In the genomic region with DNA sequence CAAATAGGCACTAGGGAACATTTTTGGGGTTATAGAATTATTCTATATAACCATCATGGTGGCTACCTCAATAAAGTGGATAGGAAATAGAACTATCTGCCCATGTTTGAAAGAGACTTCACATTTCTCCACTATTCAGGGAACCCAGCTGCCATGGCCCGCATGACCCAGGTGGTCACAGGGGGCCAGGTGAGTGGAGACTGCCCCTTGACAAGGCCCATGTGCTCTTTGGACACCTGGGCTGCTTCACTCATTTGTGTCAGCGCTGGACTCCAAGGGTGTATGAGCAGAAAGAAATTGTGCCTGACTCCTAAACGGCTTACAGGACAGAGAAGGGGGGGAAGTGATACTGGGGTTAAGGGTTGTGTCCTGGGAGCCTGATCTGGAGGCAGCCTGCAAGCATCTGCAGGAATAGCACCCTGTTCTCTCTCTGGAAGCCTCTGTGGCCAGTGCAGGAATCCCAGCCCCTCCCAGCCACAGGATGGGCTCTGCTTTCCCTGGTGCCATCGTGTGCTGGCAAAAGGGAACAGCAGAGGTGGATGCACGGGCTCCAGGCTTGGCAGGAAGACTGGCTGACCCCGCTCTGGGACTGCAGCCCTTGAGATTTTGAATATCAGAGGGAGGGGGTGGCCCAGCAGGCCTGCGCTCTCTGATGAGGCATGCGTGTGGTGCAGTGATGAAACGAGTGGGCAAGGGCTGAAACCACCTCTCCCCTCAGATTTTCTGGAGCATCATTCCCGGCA, we compare ENCODE assay signal across 16 cellular contexts. TPM values are rescaled to one million over a fixed set of nuclear protein-coding genes. Genes with fewer than 3 reads are reported as not detected.
A peak's percentile ranks its signal among the peaks of the same experiment; 100 is the strongest.
DNase-seq lines count a peak whose midpoint lies in the region; ATAC-seq and TF ChIP-seq lines count a peak whose summit lies in the region.
"Had no signal": no experiment of that assay in that cellular context is flagged by ENCODE, and none has a peak within 500 bp of the region (broad histone marks: within the 10 kb centered on the region; RNA-seq: fewer than 3 reads in every experiment).

No MANE protein-coding gene starts in this region.

- H3K27ac ChIP-seq in right atrium auricular region, result no peak overlapping the region
- no peak overlapping the region for H3K27ac ChIP-seq in trophoblast cell (ENCODE audit: low read depth, low read length)
- H3K27ac ChIP-seq in ovary, result no peak overlapping the region
- H3K27ac ChIP-seq: thoracic aorta had no signal

- DNase-seq in Right ventricle myocardium superior (no peak), right atrium auricular region (ENCODE audit: low spot score) (no peak), WTC11 (ENCODE audit: low spot score) (no peak), kidney tubule cell (ENCODE audit: low spot score) (peak; percentile 24), trophoblast cell (no peak), ovary (no peak)
- no peak for DNase-seq in activated naive CD8-positive, alpha-beta T cell treated with anti-CD3 and anti-CD28 coated beads for 36 hours
- DNase-seq: AML-193, dermis blood vessel endothelial cell, mesenchymal stem cell, NCI-H1105, retina had no signal

- no peak for TF ChIP-seq POLR2A in ovary (IDR thresholded peaks at IDR 0.05)

- POLR2A ChIA-PET in WTC11 (lab: Charles Lee), result no interaction called here

- no peaks in the 10 kb centered on the region for H3K36me3 ChIP-seq in right atrium auricular region
- H3K36me3 ChIP-seq in trophoblast cell (ENCODE audit: control insufficient read depth in 1 of 2, insufficient read depth in 2 of 2, low read length in 2 of 2), result no peaks in the 10 kb centered on the region
- H3K36me3 ChIP-seq in ovary, result no peaks in the 10 kb centered on the region
- H3K36me3 ChIP-seq: thoracic aorta had no signal

- intact Hi-C loops in Right ventricle myocardium superior (cut with DNase I), result no loop called here
- intact Hi-C loops in ovary (cut with DNase I), result no loop called here

- no peak for TF ChIP-seq EP300 in ovary (IDR thresholded peaks at IDR 0.05)

- no peak overlapping the region for H3K4me2 ChIP-seq in trophoblast cell (ENCODE audit: low read length)

- H3K23ac ChIP-seq in trophoblast cell (ENCODE audit: low read length), result no peak overlapping the region

- no peaks in the 10 kb centered on the region for H3K79me2 ChIP-seq in trophoblast cell (ENCODE audit: control insufficient read depth, insufficient read depth, low read length, poor library complexity)

- TF ChIP-seq CTCF in right atrium auricular region (IDR thresholded peaks at IDR 0.05), result peak in 1 of 2 donors; percentile 46
- TF ChIP-seq CTCF in WTC11 (IDR thresholded peaks at IDR 0.05), result no peak
- TF ChIP-seq CTCF in ovary (IDR thresholded peaks at IDR 0.05), result no peak

- no peaks in the 10 kb centered on the region for H3K4me1 ChIP-seq in right atrium auricular region
- no peaks in the 10 kb centered on the region for H3K4me1 ChIP-seq in trophoblast cell (ENCODE audit: control insufficient read depth in 1 of 2, insufficient read depth in 2 of 2, low read length in 2 of 2)
- H3K4me1 ChIP-seq in ovary (ENCODE audit: insufficient read depth), result no peaks in the 10 kb centered on the region

- no peak overlapping the region for H2BK12ac ChIP-seq in trophoblast cell (ENCODE audit: low read length)

- H3K14ac ChIP-seq in trophoblast cell (ENCODE audit: low read length), result no peak overlapping the region

- no peaks in the 10 kb centered on the region for H3K27me3 Mint-ChIP-seq in WTC11 (ENCODE audit: low read depth)
- peaks cover 9% of the 10 kb centered on the region for H3K27me3 Mint-ChIP-seq in activated naive CD8-positive, alpha-beta T cell treated with anti-CD3 and anti-CD28 coated beads for 36 hours

- peaks cover under 1% of the 10 kb centered on the region for H3K9me3 Mint-ChIP-seq in WTC11
- peaks cover 2% of the 10 kb centered on the region for H3K9me3 Mint-ChIP-seq in activated naive CD8-positive, alpha-beta T cell treated with anti-CD3 and anti-CD28 coated beads for 36 hours

- H3K27ac Mint-ChIP-seq in WTC11, result no peak overlapping the region
- H3K27ac Mint-ChIP-seq in activated naive CD8-positive, alpha-beta T cell treated with anti-CD3 and anti-CD28 coated beads for 36 hours, result no peak overlapping the region

- no CpG with 5 or more reads among the region's 10 CpGs for WGBS in trophoblast cell (ENCODE audit: extremely low coverage, insufficient coverage, insufficient read length)
- 49 to 55% (median 54%) methylated on average over 10 of the region's 10 CpGs for WGBS in ovary, 3 donors

- no peak overlapping the region for H4K8ac ChIP-seq in trophoblast cell (ENCODE audit: low read depth, low read length)

- no peak overlapping the region for H4K91ac ChIP-seq in trophoblast cell (ENCODE audit: low read depth, low read length)

- no peak overlapping the region for H3K4ac ChIP-seq in trophoblast cell (ENCODE audit: low read depth, low read length)

- ATAC-seq in Right ventricle myocardium superior (ENCODE audit: poor library complexity), result peak; percentile 81
- peak; percentile 86 for ATAC-seq in WTC11
- no peak for ATAC-seq in GM18502 (IDR thresholded peaks at IDR 0.05; ENCODE audit: poor library complexity, unreplicated experiment)

- H3K9me3 ChIP-seq in right atrium auricular region, result peaks cover 0 to 4% of the 10 kb centered on the region in 2 donors
- no peaks in the 10 kb centered on the region for H3K9me3 ChIP-seq in trophoblast cell (ENCODE audit: insufficient read depth, low read depth, low read length)
- H3K9me3 ChIP-seq in ovary, result no peaks in the 10 kb centered on the region

- no peak overlapping the region for H3K4me3 Mint-ChIP-seq in WTC11
- no peak overlapping the region for H3K4me3 Mint-ChIP-seq in activated naive CD8-positive, alpha-beta T cell treated with anti-CD3 and anti-CD28 coated beads for 36 hours

- H3K4me3 ChIP-seq in right atrium auricular region (no peak overlapping the region), trophoblast cell (ENCODE audit: low read depth, low read length) (no peak overlapping the region), ovary (no peak overlapping the region)
- H3K4me3 ChIP-seq: thoracic aorta had no signal

- H2AK5ac ChIP-seq in trophoblast cell (ENCODE audit: low read length), result no peak overlapping the region

- no peak overlapping the region for H4K12ac ChIP-seq in trophoblast cell (ENCODE audit: low read depth, low read length)

- H3K79me1 ChIP-seq in trophoblast cell (ENCODE audit: low read length), result no peaks in the 10 kb centered on the region

- H2AFZ ChIP-seq in trophoblast cell (ENCODE audit: insufficient read depth, low read length, poor library complexity), result no peak overlapping the region

- no peaks in the 10 kb centered on the region for H3K4me1 Mint-ChIP-seq in WTC11
- H3K4me1 Mint-ChIP-seq in activated naive CD8-positive, alpha-beta T cell treated with anti-CD3 and anti-CD28 coated beads for 36 hours, result no peaks in the 10 kb centered on the region

- H2BK120ac ChIP-seq in trophoblast cell (ENCODE audit: insufficient read depth, low read length, poor library complexity), result no peak overlapping the region

- CTCF ChIA-PET in WTC11 (lab: Charles Lee), result interaction anchor here (1.2 kb wide), 1 partner anchor 9 kb away, joined by 3 read pairs; a partner anchor contains a TSS

- H2BK5ac ChIP-seq in trophoblast cell (ENCODE audit: low read depth, low read length, poor library complexity), result no peak overlapping the region

- no peaks in the 10 kb centered on the region for H3K36me3 Mint-ChIP-seq in WTC11
- H3K36me3 Mint-ChIP-seq in activated naive CD8-positive, alpha-beta T cell treated with anti-CD3 and anti-CD28 coated beads for 36 hours, result no peaks in the 10 kb centered on the region

- H3K18ac ChIP-seq in trophoblast cell (ENCODE audit: low read length), result no peak overlapping the region

- H3K9ac ChIP-seq in trophoblast cell (ENCODE audit: low read length), result no peak overlapping the region

- no peaks in the 10 kb centered on the region for H3K27me3 ChIP-seq in right atrium auricular region
- no peaks in the 10 kb centered on the region for H3K27me3 ChIP-seq in trophoblast cell (ENCODE audit: insufficient read depth, low read length)
- H3K27me3 ChIP-seq in ovary, result no peaks in the 10 kb centered on the region

TF ChIP-seq in WTC11, 78 proteins besides CTCF, POLR2A, EP300 and RAD21 (continues in another document):
- TF ChIP-seq, protein P1, sequence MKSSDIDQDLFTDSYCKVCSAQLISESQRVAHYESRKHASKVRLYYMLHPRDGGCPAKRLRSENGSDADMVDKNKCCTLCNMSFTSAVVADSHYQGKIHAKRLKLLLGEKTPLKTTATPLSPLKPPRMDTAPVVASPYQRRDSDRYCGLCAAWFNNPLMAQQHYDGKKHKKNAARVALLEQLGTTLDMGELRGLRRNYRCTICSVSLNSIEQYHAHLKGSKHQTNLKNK (CRISPR knock-in tag; IDR thresholded peaks at IDR 0.05), result no peak
- TF ChIP-seq, protein P2, sequence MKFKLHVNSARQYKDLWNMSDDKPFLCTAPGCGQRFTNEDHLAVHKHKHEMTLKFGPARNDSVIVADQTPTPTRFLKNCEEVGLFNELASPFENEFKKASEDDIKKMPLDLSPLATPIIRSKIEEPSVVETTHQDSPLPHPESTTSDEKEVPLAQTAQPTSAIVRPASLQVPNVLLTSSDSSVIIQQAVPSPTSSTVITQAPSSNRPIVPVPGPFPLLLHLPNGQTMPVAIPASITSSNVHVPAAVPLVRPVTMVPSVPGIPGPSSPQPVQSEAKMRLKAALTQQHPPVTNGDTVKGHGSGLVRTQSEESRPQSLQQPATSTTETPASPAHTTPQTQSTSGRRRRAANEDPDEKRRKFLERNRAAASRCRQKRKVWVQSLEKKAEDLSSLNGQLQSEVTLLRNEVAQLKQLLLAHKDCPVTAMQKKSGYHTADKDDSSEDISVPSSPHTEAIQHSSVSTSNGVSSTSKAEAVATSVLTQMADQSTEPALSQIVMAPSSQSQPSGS (CRISPR knock-in tag; IDR thresholded peaks at IDR 0.05; ENCODE audit: borderline replicate concordance, low read depth), result no peak

RNA-seq across cellular contexts. Expression of a gene that starts 9.1 kb away (rescaled TPM):
- total RNA-seq in Right ventricle myocardium superior (not detected), right atrium auricular region (not detected), WTC11 (2021) (not detected in 3 replicates), ovary (under 1 TPM in 3 of 7 donors, not detected in 4; 0.12 to 0.40 (median 0.30) TPM)
- polyA plus RNA-seq in trophoblast cell (2013), result not detected in 2 replicates
- polyA plus RNA-seq in ovary, result under 1 TPM in 1 of 2 donors, not detected in 1; 0.04 TPM
- total RNA-seq in activated naive CD8-positive, alpha-beta T cell treated with anti-CD3 and anti-CD28 coated beads for 36 hours, result not detected
- total RNA-seq: dermis blood vessel endothelial cell; T-helper 2 cell treated with Interferon-gamma antibody and Interleukin-4, amounts not matched to agents 100 ng/mL and 5 ng/mL, for 36 hours; thoracic aorta had no signal
- polyA plus RNA-seq: adipose tissue had no signal

RNA-seq across cellular contexts. Expression of a gene that starts 43.9 kb away (rescaled TPM):
- total RNA-seq in Right ventricle myocardium superior, result 0.11 TPM
- under 1 TPM in 1 of 2 donors, not detected in 1; 0.90 TPM for total RNA-seq in right atrium auricular region
- 4.1 to 6.8 TPM (median 6.4 TPM) in 3 replicates for total RNA-seq in WTC11 (2021)
- not detected in 2 replicates for polyA plus RNA-seq in trophoblast cell (2013)
- total RNA-seq in ovary, result under 1 TPM in 4 of 7 donors, not detected in 3; 0.12 to 0.87 (median 0.44) TPM
- under 1 TPM in 1 of 2 donors, not detected in 1; 0.15 TPM for polyA plus RNA-seq in ovary
- not detected for total RNA-seq in activated naive CD8-positive, alpha-beta T cell treated with anti-CD3 and anti-CD28 coated beads for 36 hours
- total RNA-seq: dermis blood vessel endothelial cell; T-helper 2 cell treated with Interferon-gamma antibody and Interleukin-4, amounts not matched to agents 100 ng/mL and 5 ng/mL, for 36 hours; thoracic aorta had no signal

RNA-seq across cellular contexts. Expression of a gene that starts 50.3 kb away (rescaled TPM):
- total RNA-seq in Right ventricle myocardium superior (not detected), right atrium auricular region (not detected), WTC11 (2021) (0.09 TPM in 1 of 3 replicates, not detected in the others), ovary (under 1 TPM in 4 of 7 donors, not detected in 3; 0.08 to 0.32 (median 0.15) TPM)
- polyA plus RNA-seq in trophoblast cell (2013), result not detected in 2 replicates
- under 1 TPM in 1 of 2 donors, not detected in 1; 0.06 TPM for polyA plus RNA-seq in ovary
- not detected for total RNA-seq in activated naive CD8-positive, alpha-beta T cell treated with anti-CD3 and anti-CD28 coated beads for 36 hours
- total RNA-seq: dermis blood vessel endothelial cell; T-helper 2 cell treated with Interferon-gamma antibody and Interleukin-4, amounts not matched to agents 100 ng/mL and 5 ng/mL, for 36 hours; thoracic aorta had no signal
- polyA plus RNA-seq: adipose tissue had no signal
